Comparison of ENCODE assay signal across 16 cellular contexts in the genomic region with DNA sequence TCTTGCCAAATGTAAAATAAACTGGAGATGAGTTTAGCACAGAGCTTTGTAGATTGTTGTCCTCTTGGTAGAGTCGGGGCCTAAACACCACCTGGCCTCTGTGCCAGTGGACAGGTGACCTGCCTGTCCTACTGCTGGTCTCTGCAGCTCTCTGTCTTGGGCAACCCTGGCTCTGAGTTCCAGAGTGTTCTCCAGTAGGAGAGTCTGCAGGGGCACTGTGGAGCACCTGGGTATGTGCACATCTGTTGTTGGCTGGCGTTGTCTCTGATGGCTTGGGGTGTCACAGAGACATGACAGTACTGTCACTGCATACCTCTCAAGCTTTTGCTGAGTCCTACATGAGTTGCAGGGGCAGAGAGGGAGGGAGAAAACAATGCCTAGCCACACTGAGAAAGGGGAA.
DNase-seq lines count a peak whose midpoint lies in the region; ATAC-seq, FAIRE-seq and TF ChIP-seq lines count a peak whose summit lies in the region.
"Had no signal": no experiment of that assay in that cellular context is flagged by ENCODE, and none has a peak within 500 bp of the region (broad histone marks: within the 10 kb centered on the region; RNA-seq: fewer than 3 reads in every experiment).

No MANE protein-coding gene starts in this region.

- TF ChIP-seq CTCF in A549 (IDR thresholded peaks at IDR 0.05) (no peak), Panc1 (IDR thresholded peaks at IDR 0.05) (no peak), endothelial cell (IDR thresholded peaks at IDR 0.05; ENCODE audit: unreplicated experiment) (no peak), neutrophil (IDR thresholded peaks at IDR 0.05) (no peak)

- no peak overlapping the region for H3K4me3 ChIP-seq in A549
- H3K4me3 ChIP-seq in Panc1 (ENCODE audit: low read depth in 2 of 2, low read length in 2 of 2), result no peak overlapping the region
- H3K4me3 ChIP-seq in neutrophil (ENCODE audit: low read depth in 1 of 2, low read length in 1 of 2), result no peak overlapping the region

- BruUV-seq in Panc1 (replicated peaks; lab: Mats Ljungman, UMichigan), result no TSS peak

- TF ChIP-seq POLR2A in A549 (IDR thresholded peaks at IDR 0.05; ENCODE audit: low read length), result no peak

- H3K4me1 ChIP-seq in A549, result peaks cover 60% of the 10 kb centered on the region
- H3K4me1 ChIP-seq in Panc1 (ENCODE audit: control insufficient read depth, insufficient read depth, low read length), result peaks cover 18% of the 10 kb centered on the region
- peaks cover 12 to 26% of the 10 kb centered on the region in 2 experiments for H3K4me1 ChIP-seq in neutrophil (ENCODE audit: control insufficient read depth in 1 of 2, insufficient read depth in 1 of 2, low read depth in 1 of 2, low read length in 1 of 2)

- no peaks in the 10 kb centered on the region for H3K9me3 Mint-ChIP-seq in endothelial cell (ENCODE audit: unreplicated experiment)
- H3K9me3 Mint-ChIP-seq: CD4-positive, CD25-positive, alpha-beta regulatory T cell had no signal

- H3K9me3 ChIP-seq in A549 (no peaks in the 10 kb centered on the region), Panc1 (ENCODE audit: control insufficient read depth, insufficient read depth, low read depth, low read length) (no peaks in the 10 kb centered on the region), neutrophil (no peaks in the 10 kb centered on the region)

- no peak for FAIRE-seq in A549 (lab: Jason Lieb, UNC)
- FAIRE-seq: G401.6, GM12891 had no signal

- H3K27ac ChIP-seq in A549 (peak overlapping the region in 1 of 2 experiments; percentile 15; a peak in 1 of 6 replicates), Panc1 (ENCODE audit: low read length) (no peak overlapping the region), neutrophil (peak overlapping the region; percentile 7)

- TF ChIP-seq RAD21 in A549 (conservative IDR thresholded peaks at IDR 0.05 in 1 of 2, IDR thresholded peaks at IDR 0.05 in 1 of 2), result no peak

- H3K4me2 ChIP-seq in A549, result no peak overlapping the region

- H3K36me3 Mint-ChIP-seq in endothelial cell (ENCODE audit: low read depth, unreplicated experiment), result no peaks in the 10 kb centered on the region
- H3K36me3 Mint-ChIP-seq: CD4-positive, CD25-positive, alpha-beta regulatory T cell had no signal

- H3K4me3 Mint-ChIP-seq in endothelial cell (ENCODE audit: unreplicated experiment), result peak overlapping the region; percentile 3
- H3K4me3 Mint-ChIP-seq: CD4-positive, CD25-positive, alpha-beta regulatory T cell had no signal

- no peaks in the 10 kb centered on the region for H3K27me3 Mint-ChIP-seq in endothelial cell (ENCODE audit: unreplicated experiment)

- ATAC-seq in A549 (peak; percentile 32 to 37; a peak in 4 of 6 replicates), Panc1 (peak; percentile 26; the same call in 1 of the 2 replicates), GM21576 (IDR thresholded peaks at IDR 0.05; ENCODE audit: unreplicated experiment) (no peak), HG02973 (IDR thresholded peaks at IDR 0.05; ENCODE audit: unreplicated experiment) (no peak)

- H3K27me3 ChIP-seq in Panc1 (ENCODE audit: control insufficient read depth, insufficient read depth, low read length), result no peaks in the 10 kb centered on the region
- H3K27me3 ChIP-seq in neutrophil, result no peaks in the 10 kb centered on the region

- DNase-seq in A549 (ENCODE audit: low read depth in 1 of 2, low spot score in 1 of 2) (no peak), Panc1 (ENCODE audit: low read depth, low spot score) (no peak), endothelial cell (ENCODE audit: low spot score) (no peak), COLO829 (ENCODE audit: low spot score) (no peak), NCI-H2081 treated with DMSO at 0.1 percent for 48 hours (lab: John Stamatoyannopoulos, UW) (no peak)
- DNase-seq: ACHN; CD4-positive, CD25-positive, alpha-beta regulatory T cell; NCI-H1436; NCI-H2107; NCI-H526 treated with DMSO at 0.1 percent for 48 hours; RPMI8226 had no signal

- no peak for TF ChIP-seq EP300 in A549 (IDR thresholded peaks at IDR 0.05)

- POLR2A ChIA-PET in A549 (lab: Yijun Ruan, JAX) (no interaction called here), Panc1 (lab: Charles Lee) (interaction anchor here (0.5 kb wide), 1 partner anchor 112 kb away, joined by 3 read pairs; no protein-coding TSS in a partner anchor)

- CTCF ChIA-PET in A549 (lab: Yijun Ruan, JAX) (interaction anchor here (0.7 to 3.8 kb wide), 5 partner anchors 12 to 193 kb away, joined by 3 to 28 read pairs (median 6); no protein-coding TSS in a partner anchor), Panc1 (lab: Charles Lee) (no interaction called here)

- 73% methylated on average over 2 of the region's 2 CpGs for WGBS in A549 (ENCODE audit: missing lambda C conversion rate)

- H3K4me1 Mint-ChIP-seq in endothelial cell (ENCODE audit: unreplicated experiment), result peaks cover 48% of the 10 kb centered on the region

- intact Hi-C loops in Panc1 (cut with micrococcal nuclease; ENCODE audit: unreplicated experiment), result no loop called here

- H3K36me3 ChIP-seq in Panc1 (ENCODE audit: control insufficient read depth, insufficient read depth, low read length) (no peaks in the 10 kb centered on the region), neutrophil (no peaks in the 10 kb centered on the region)

- in situ Hi-C loops in Panc1 (cut with HindIII; ENCODE audit: low pct_unique_long_range_greater_than_20kb, low sequenced_read_pairs), result no loop called here

- no peak overlapping the region for H3K27ac Mint-ChIP-seq in endothelial cell (ENCODE audit: unreplicated experiment)
- H3K27ac Mint-ChIP-seq: CD4-positive, CD25-positive, alpha-beta regulatory T cell had no signal

TF ChIP-seq in A549, 52 proteins besides CTCF, POLR2A, EP300 and RAD21:
- TF ChIP-seq, protein P1, sequence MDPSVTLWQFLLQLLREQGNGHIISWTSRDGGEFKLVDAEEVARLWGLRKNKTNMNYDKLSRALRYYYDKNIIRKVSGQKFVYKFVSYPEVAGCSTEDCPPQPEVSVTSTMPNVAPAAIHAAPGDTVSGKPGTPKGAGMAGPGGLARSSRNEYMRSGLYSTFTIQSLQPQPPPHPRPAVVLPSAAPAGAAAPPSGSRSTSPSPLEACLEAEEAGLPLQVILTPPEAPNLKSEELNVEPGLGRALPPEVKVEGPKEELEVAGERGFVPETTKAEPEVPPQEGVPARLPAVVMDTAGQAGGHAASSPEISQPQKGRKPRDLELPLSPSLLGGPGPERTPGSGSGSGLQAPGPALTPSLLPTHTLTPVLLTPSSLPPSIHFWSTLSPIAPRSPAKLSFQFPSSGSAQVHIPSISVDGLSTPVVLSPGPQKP (IDR thresholded peaks at IDR 0.05; ENCODE audit: low read depth, low read length), result no peak
- TF ChIP-seq HDAC2 (IDR thresholded peaks at IDR 0.05), result no peak
- TF ChIP-seq CHD4 (IDR thresholded peaks at IDR 0.05; ENCODE audit: borderline replicate concordance), result no peak
- no peak for TF ChIP-seq TFCP2L1 (CRISPR knock-in tag; IDR thresholded peaks at IDR 0.05)
- TF ChIP-seq ZC3H11A (IDR thresholded peaks at IDR 0.05), result no peak
- no peak for TF ChIP-seq CEBPB (IDR thresholded peaks at IDR 0.05)

Comparison
In these comparisons a context has a peak if more than half of its experiments do, and no peak if none do; other contexts are left out.
1. ATAC-seq: peak in A549 (2 of 2) and Panc1 (single experiment); none in GM21576 (single experiment) and HG02973 (single experiment).